In the genomic region with DNA sequence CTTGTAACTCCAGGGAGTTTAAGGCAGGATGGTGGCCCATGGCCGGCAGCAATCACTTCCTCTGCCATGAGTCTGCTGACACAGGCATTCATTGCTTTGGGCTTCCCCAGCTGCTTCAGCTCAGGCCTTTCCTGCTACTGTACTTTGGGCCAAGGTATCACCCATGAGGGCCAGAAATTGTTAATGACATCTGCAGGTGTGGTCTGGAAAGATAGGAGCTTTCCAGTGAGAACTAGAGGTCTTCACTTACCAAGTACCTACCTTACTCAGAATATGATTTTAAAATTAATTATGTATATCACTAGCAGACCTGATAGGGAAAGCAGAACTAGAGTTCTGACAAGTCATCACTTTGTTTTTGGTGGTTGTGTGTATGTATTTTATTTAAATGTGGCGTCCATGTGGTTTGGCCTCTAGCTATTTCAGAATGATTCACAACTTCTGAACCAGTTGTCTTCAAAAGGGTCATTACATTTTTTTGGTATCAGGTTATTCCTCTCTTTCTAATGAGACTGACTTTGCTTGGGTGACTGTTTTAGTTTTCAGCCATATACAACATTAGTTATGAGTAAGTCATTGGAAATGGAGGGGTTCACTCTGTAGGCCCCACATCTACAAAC, we compare ENCODE assay signal across 9 cellular contexts. TPM values are rescaled to one million over a fixed set of nuclear protein-coding genes. Genes with fewer than 3 reads are reported as not detected.
DNase-seq lines count a peak whose midpoint lies in the region; ATAC-seq, FAIRE-seq and TF ChIP-seq lines count a peak whose summit lies in the region.
"Had no signal": no experiment of that assay in that cellular context is flagged by ENCODE, and none has a peak within 500 bp of the region (broad histone marks: within the 10 kb centered on the region; RNA-seq: fewer than 3 reads in every experiment).

No MANE protein-coding gene starts in this region.

- H3K36me3 ChIP-seq in endothelial cell of umbilical vein (ENCODE audit: control insufficient read depth in 2 of 2, extremely low read depth in 1 of 2, insufficient read depth in 2 of 2, low read length in 2 of 2) = peaks cover 0 to 5% of the 10 kb centered on the region in 2 experiments
- no peaks in the 10 kb centered on the region for H3K36me3 ChIP-seq in skeletal muscle satellite cell (ENCODE audit: insufficient read depth, low read length)

- intact Hi-C loops in endothelial cell of umbilical vein (cut with micrococcal nuclease) = loop anchor here (5.0 kb wide), 1 partner anchor 170 kb away; a partner anchor contains a TSS

- peaks cover 11% of the 10 kb centered on the region for H3K4me1 Mint-ChIP-seq in activated T-cell treated with anti-CD3 and anti-CD28 coated beads, Interleukin-2, amount 50 U/mL, for 72 hours (ENCODE audit: low read depth)
- H3K4me1 Mint-ChIP-seq in activated T-cell treated with anti-CD3 and anti-CD28 coated beads, Interleukin-2, amount 50 U/mL, for 4 hours (ENCODE audit: low read depth) = peaks cover 16% of the 10 kb centered on the region

- H3K36me3 Mint-ChIP-seq in activated T-cell treated with anti-CD3 and anti-CD28 coated beads, Interleukin-2, amount 50 U/mL, for 72 hours (ENCODE audit: insufficient read depth in 2 of 2) = peaks cover 2 to 8% of the 10 kb centered on the region in 2 donors
- no peaks in the 10 kb centered on the region for H3K36me3 Mint-ChIP-seq in activated T-cell treated with anti-CD3 and anti-CD28 coated beads, Interleukin-2, amount 50 U/mL, for 4 hours (ENCODE audit: insufficient read depth)
- H3K36me3 Mint-ChIP-seq: naive B cell had no signal

- no peak overlapping the region for H3K27ac Mint-ChIP-seq in activated T-cell treated with anti-CD3 and anti-CD28 coated beads, Interleukin-2, amount 50 U/mL, for 72 hours

- dilution Hi-C loops in endothelial cell of umbilical vein (cut with MboI; ENCODE audit: extremely low pct_ligation_motif_present, low sequenced_read_pairs) = no loop called here

- H3K27me3 ChIP-seq in endothelial cell of umbilical vein (ENCODE audit: control insufficient read depth in 2 of 2, insufficient read depth in 2 of 2, low read length in 2 of 2) (no peaks in the 10 kb centered on the region), skeletal muscle satellite cell (ENCODE audit: control insufficient read depth, insufficient read depth, low read length) (no peaks in the 10 kb centered on the region)

- ATAC-seq in activated T-cell treated with anti-CD3 and anti-CD28 coated beads, Interleukin-2, amount 50 U/mL, for 72 hours (replicated peaks in 1 of 2) = peak; percentile 43 to 50
- ATAC-seq in activated T-cell treated with anti-CD3 and anti-CD28 coated beads, Interleukin-2, amount 50 U/mL, for 4 hours = no peak
- ATAC-seq in HG03354 (IDR thresholded peaks at IDR 0.05; ENCODE audit: poor library complexity, severe bottlenecking, unreplicated experiment) = peak; percentile 70

- H3K4me3 Mint-ChIP-seq in activated T-cell treated with anti-CD3 and anti-CD28 coated beads, Interleukin-2, amount 50 U/mL, for 72 hours = no peak overlapping the region
- H3K4me3 Mint-ChIP-seq in activated T-cell treated with anti-CD3 and anti-CD28 coated beads, Interleukin-2, amount 50 U/mL, for 4 hours = no peak overlapping the region
- H3K4me3 Mint-ChIP-seq: naive B cell had no signal

- TF ChIP-seq POLR2A in endothelial cell of umbilical vein (IDR thresholded peaks at IDR 0.05; ENCODE audit: low read depth, low read length) = no peak

- H3K4me2 ChIP-seq in endothelial cell of umbilical vein (ENCODE audit: insufficient read depth, low read length) (peak overlapping the region; percentile 90), skeletal muscle satellite cell (ENCODE audit: low read length) (peak overlapping the region; percentile 21)

- H3K4me3 ChIP-seq in endothelial cell of umbilical vein (replicated peaks in 1 of 3; ENCODE audit: insufficient read depth in 1 of 3, low read depth in 1 of 3, low read length in 3 of 3) (no peak overlapping the region), skeletal muscle satellite cell (ENCODE audit: low read length) (no peak overlapping the region)

- H3K9ac ChIP-seq in endothelial cell of umbilical vein (replicated peaks; ENCODE audit: extremely low read depth, insufficient read depth, low read length) = no peak overlapping the region
- no peak overlapping the region for H3K9ac ChIP-seq in skeletal muscle satellite cell (ENCODE audit: low read depth, low read length)

- H3K9me3 Mint-ChIP-seq in activated T-cell treated with anti-CD3 and anti-CD28 coated beads, Interleukin-2, amount 50 U/mL, for 72 hours = no peaks in the 10 kb centered on the region
- H3K9me3 Mint-ChIP-seq in activated T-cell treated with anti-CD3 and anti-CD28 coated beads, Interleukin-2, amount 50 U/mL, for 4 hours = peaks cover 4% of the 10 kb centered on the region

- H2AFZ ChIP-seq in endothelial cell of umbilical vein (ENCODE audit: low read depth, low read length) = no peak overlapping the region

- BruUV-seq in endothelial cell of umbilical vein (replicated peaks; lab: Mats Ljungman, UMichigan) = no TSS peak

- POLR2A ChIA-PET in endothelial cell of umbilical vein (lab: Charles Lee) = interaction anchor here (0.9 kb wide), 1 partner anchor 30 kb away, joined by 3 read pairs; no protein-coding TSS in a partner anchor

- H3K9me1 ChIP-seq in endothelial cell of umbilical vein (replicated peaks; ENCODE audit: control insufficient read depth, extremely low read depth, insufficient read depth, low read length) = no peaks in the 10 kb centered on the region

- TF ChIP-seq CTCF in endothelial cell of umbilical vein (IDR thresholded peaks at IDR 0.05; ENCODE audit: extremely low read depth in 1 of 2, insufficient read depth in 1 of 2, low read depth in 1 of 2, low read length in 2 of 2) = no peak

- H3K4me1 ChIP-seq in endothelial cell of umbilical vein (ENCODE audit: control insufficient read depth, extremely low read depth, insufficient read depth, low read length) (peaks cover 29% of the 10 kb centered on the region), skeletal muscle satellite cell (ENCODE audit: control insufficient read depth, insufficient read depth, low read length) (peaks cover 53% of the 10 kb centered on the region)

- no peak overlapping the region for H3K27ac ChIP-seq in endothelial cell of umbilical vein (ENCODE audit: insufficient read depth, low read depth, low read length)

- H4K20me1 ChIP-seq in endothelial cell of umbilical vein (replicated peaks; ENCODE audit: control insufficient read depth, extremely low read depth, insufficient read depth, low read length) = no peaks in the 10 kb centered on the region

- peaks cover 37% of the 10 kb centered on the region for H3K79me2 ChIP-seq in endothelial cell of umbilical vein (ENCODE audit: control insufficient read depth, insufficient read depth, low read length)

- no peak for DNase-seq in activated T-cell treated with anti-CD3 and anti-CD28 coated beads, Interleukin-2, amount 50 U/mL, for 72 hours
- DNase-seq in activated T-cell treated with anti-CD3 and anti-CD28 coated beads, Interleukin-2, amount 50 U/mL, for 4 hours = no peak
- DNase-seq in endothelial cell of umbilical vein (ENCODE audit: low read depth, low spot score) (no peak), glomerular visceral epithelial cell (ENCODE audit: extremely low spot score) (no peak), HuH-7 (ENCODE audit: low spot score) (no peak)
- no peak for DNase-seq in activated CD4-positive, alpha-beta T cell treated with anti-CD3 and anti-CD28 coated beads, Interleukin-2, amount 50 U/mL, for 48 hours
- DNase-seq: naive B cell had no signal

- CTCF ChIA-PET in endothelial cell of umbilical vein (lab: Charles Lee) = interaction anchor here (4.3 kb wide), 1 partner anchor 108 kb away, joined by 44 read pairs; no protein-coding TSS in a partner anchor

- H3K9me3 ChIP-seq in endothelial cell of umbilical vein (replicated peaks; ENCODE audit: control insufficient read depth, insufficient read depth, low read length) (no peaks in the 10 kb centered on the region), skeletal muscle satellite cell (replicated peaks; ENCODE audit: low read length) (no peaks in the 10 kb centered on the region)

- H3K27me3 Mint-ChIP-seq in activated T-cell treated with anti-CD3 and anti-CD28 coated beads, Interleukin-2, amount 50 U/mL, for 72 hours (ENCODE audit: low read depth) = peaks cover 21% of the 10 kb centered on the region
- peaks cover 12% of the 10 kb centered on the region for H3K27me3 Mint-ChIP-seq in activated T-cell treated with anti-CD3 and anti-CD28 coated beads, Interleukin-2, amount 50 U/mL, for 4 hours (ENCODE audit: low read depth)

- no peak for FAIRE-seq in endothelial cell of umbilical vein (lab: Jason Lieb, UNC)

TF ChIP-seq in endothelial cell of umbilical vein, 7 proteins besides CTCF, POLR2A, EP300 and RAD21:
- TF ChIP-seq GATA2 (IDR thresholded peaks at IDR 0.05; ENCODE audit: insufficient read depth, insufficient read length, low read depth, low read length) (no peak), MYC (IDR thresholded peaks at IDR 0.05; ENCODE audit: low read depth, low read length) (no peak), FOS (IDR thresholded peaks at IDR 0.05; ENCODE audit: borderline replicate concordance, insufficient read depth, low read length) (no peak), POLR2AphosphoS5 (IDR thresholded peaks at IDR 0.05; ENCODE audit: insufficient read depth, low read depth, low read length) (no peak), EZH2 (IDR thresholded peaks at IDR 0.05; ENCODE audit: borderline replicate concordance, low read depth, low read length, severe bottlenecking) (no peak), JUN (IDR thresholded peaks at IDR 0.05; ENCODE audit: borderline replicate concordance, insufficient read depth, insufficient read length, low read depth) (no peak)
- TF ChIP-seq, protein P1, sequence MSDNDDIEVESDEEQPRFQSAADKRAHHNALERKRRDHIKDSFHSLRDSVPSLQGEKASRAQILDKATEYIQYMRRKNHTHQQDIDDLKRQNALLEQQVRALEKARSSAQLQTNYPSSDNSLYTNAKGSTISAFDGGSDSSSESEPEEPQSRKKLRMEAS (IDR thresholded peaks at IDR 0.05; ENCODE audit: insufficient read depth, insufficient read length) = no peak

RNA-seq across cellular contexts. Expression of a gene that starts 2.7 kb away (rescaled TPM):
- 1 to 10 TPM; 1.7 to 2.2 TPM for total RNA-seq in activated T-cell treated with anti-CD3 and anti-CD28 coated beads, Interleukin-2, amount 50 U/mL, for 72 hours
- under 1 TPM; 0.58 to 0.92 (median 0.68) TPM for total RNA-seq in activated T-cell treated with anti-CD3 and anti-CD28 coated beads, Interleukin-2, amount 50 U/mL, for 4 hours
- 35.3 and 38.4 TPM in 2 replicates for total RNA-seq in endothelial cell of umbilical vein
- polyA plus RNA-seq in endothelial cell of umbilical vein = 18.0 and 19.8 TPM in 2 replicates
- 21.6 and 22.0 TPM in 2 replicates for polyA plus RNA-seq in endothelial cell of umbilical vein (2011; cell fraction: cytosol; rRNA removed)
- polyA plus RNA-seq in endothelial cell of umbilical vein (2011; cell fraction: nucleus; rRNA removed) = 40.2 and 40.8 TPM in 2 replicates
- polyA plus RNA-seq in endothelial cell of umbilical vein (2012) = 10.0 and 14.4 TPM in 2 replicates
- polyA minus RNA-seq in endothelial cell of umbilical vein = 32.7 and 36.6 TPM in 2 replicates
- polyA minus RNA-seq in endothelial cell of umbilical vein (2011; cell fraction: cytosol; rRNA and poly(A)+ RNA removed) = 0.51 TPM
- 26.5 and 32.4 TPM in 2 replicates for polyA minus RNA-seq in endothelial cell of umbilical vein (2011; cell fraction: nucleus; rRNA and poly(A)+ RNA removed)
- total RNA-seq in skeletal muscle satellite cell (2012; rRNA removed) = 16.4 and 21.8 TPM in 2 replicates

Comparison
In these comparisons a context has a peak if more than half of its experiments do, and no peak if none do; other contexts are left out.
1. ATAC-seq: peak in activated T-cell treated with anti-CD3 and anti-CD28 coated beads, Interleukin-2, amount 50 U/mL, for 72 hours (2 of 2) and HG03354 (single experiment); none in activated T-cell treated with anti-CD3 and anti-CD28 coated beads, Interleukin-2, amount 50 U/mL, for 4 hours (0 of 2).
2. RNA of a gene that starts 2.7 kb away (total RNA-seq): 35.3 to 38.4 TPM in endothelial cell of umbilical vein; 1.7 to 2.2 TPM in activated T-cell treated with anti-CD3 and anti-CD28 coated beads, Interleukin-2, amount 50 U/mL, for 72 hours and 0.58 to 0.92 TPM in activated T-cell treated with anti-CD3 and anti-CD28 coated beads, Interleukin-2, amount 50 U/mL, for 4 hours; every median in the first group is over 10 times any median in the second.